Comparison of ENCODE assay signal across 17 cellular contexts in genomic region chr7:951881-952547, GRCh38. TPM values are rescaled to one million over a fixed set of nuclear protein-coding genes. Genes with fewer than 3 reads are reported as not detected.
DNase-seq lines count a peak whose midpoint lies in the region; ATAC-seq lines count a peak whose summit lies in the region.
"Had no signal": no experiment of that assay in that cellular context is flagged by ENCODE, and none has a peak within 500 bp of the region (broad histone marks: within the 10 kb centered on the region; RNA-seq: fewer than 3 reads in every experiment).

No MANE protein-coding gene starts in this region.

- H3K27ac ChIP-seq in right cardiac atrium (ENCODE audit: low read length) (no peak overlapping the region), stomach smooth muscle (ENCODE audit: low read length) (peak overlapping the region; percentile 70)
- H3K27ac ChIP-seq: left lung, prostate gland had no signal

- intact Hi-C loops in activated T-helper 1 cell treated with anti-CD3 and anti-CD28 coated beads, Interleukin-12 subunit alpha, Interleukin-12 subunit beta, Interleukin-2, Interleukin-4 antibody, amounts not matched to agents 30 ng/mL and 10 ng/mL and 1 ng/mL, durations not matched to agents 14 hours and 24 hours and 36 hours (cut with micrococcal nuclease), result loop anchor here (10.0 kb wide), 1 partner anchor 167 kb away; no protein-coding TSS in a partner anchor
- intact Hi-C loops in right cardiac atrium (cut with DNase I), result no loop called here
- intact Hi-C loops in sciatic nerve (cut with DNase I), result loop anchor here (5.0 kb wide), 1 partner anchor 45 kb away; no protein-coding TSS in a partner anchor

- H3K4me1 ChIP-seq in right cardiac atrium (ENCODE audit: control insufficient read depth, insufficient read depth, low read length), result no peaks in the 10 kb centered on the region
- peaks cover 33% of the 10 kb centered on the region for H3K4me1 ChIP-seq in stomach smooth muscle (ENCODE audit: control insufficient read depth, insufficient read depth, low read length)

- H3K9me3 ChIP-seq in right cardiac atrium (ENCODE audit: control insufficient read depth, low read length), result no peaks in the 10 kb centered on the region
- no peaks in the 10 kb centered on the region for H3K9me3 ChIP-seq in stomach smooth muscle (ENCODE audit: control insufficient read depth in 2 of 2, low read length in 2 of 2)
- H3K9me3 ChIP-seq: left lung, prostate gland had no signal

- WGBS in right cardiac atrium, result 94% methylated on average over 21 of the region's 21 CpGs

- H3K4me1 Mint-ChIP-seq in activated T-cell treated with anti-CD3 and anti-CD28 coated beads, Interleukin-2, amount 50 U/mL, for 4 hours (ENCODE audit: low read depth), result peaks cover 7% of the 10 kb centered on the region
- no peaks in the 10 kb centered on the region for H3K4me1 Mint-ChIP-seq in activated T-cell treated with anti-CD3 and anti-CD28 coated beads, Interleukin-2, amount 50 U/mL, for 72 hours (ENCODE audit: low read depth)
- H3K4me1 Mint-ChIP-seq in activated T-helper 1 cell treated with anti-CD3 and anti-CD28 coated beads, Interleukin-12 subunit alpha, Interleukin-12 subunit beta, Interleukin-2, Interleukin-4 antibody, amounts not matched to agents 30 ng/mL and 10 ng/mL and 1 ng/mL, durations not matched to agents 14 hours and 24 hours and 36 hours (ENCODE audit: low read depth), result no peaks in the 10 kb centered on the region
- H3K4me1 Mint-ChIP-seq in T-cell, result peaks cover 0 to 7% (median 0%) of the 10 kb centered on the region in 3 donors

- H3K4me3 Mint-ChIP-seq in activated T-cell treated with anti-CD3 and anti-CD28 coated beads, Interleukin-2, amount 50 U/mL, for 4 hours, result peak overlapping the region; percentile 56
- H3K4me3 Mint-ChIP-seq in activated T-cell treated with anti-CD3 and anti-CD28 coated beads, Interleukin-2, amount 50 U/mL, for 72 hours, result peak overlapping the region in 1 of 2 donors; percentile 40
- H3K4me3 Mint-ChIP-seq in activated T-helper 1 cell treated with anti-CD3 and anti-CD28 coated beads, Interleukin-12 subunit alpha, Interleukin-12 subunit beta, Interleukin-2, Interleukin-4 antibody, amounts not matched to agents 30 ng/mL and 10 ng/mL and 1 ng/mL, durations not matched to agents 14 hours and 24 hours and 36 hours, result peak overlapping the region; percentile 58
- H3K4me3 Mint-ChIP-seq in T-cell, result peak overlapping the region in 1 of 3 donors; percentile 35

- CTCF ChIA-PET in T-cell (lab: Charles Lee), result no interaction called here

- no peaks in the 10 kb centered on the region for H3K36me3 ChIP-seq in stomach smooth muscle (ENCODE audit: control insufficient read depth in 2 of 2, insufficient read depth in 2 of 2, low read length in 2 of 2)
- H3K36me3 ChIP-seq: left lung, prostate gland had no signal

- ATAC-seq in activated T-cell treated with anti-CD3 and anti-CD28 coated beads, Interleukin-2, amount 50 U/mL, for 4 hours, result no peak
- ATAC-seq in activated T-cell treated with anti-CD3 and anti-CD28 coated beads, Interleukin-2, amount 50 U/mL, for 72 hours (replicated peaks in 1 of 2), result no peak
- ATAC-seq in right cardiac atrium, result no peak
- no peak for ATAC-seq in T-cell (replicated peaks in 1 of 4)
- no peak for ATAC-seq in sciatic nerve
- ATAC-seq: activated naive CD4-positive, alpha-beta T cell treated with anti-CD3 and anti-CD28 coated beads, Interleukin-2, amount 50 U/mL, for 72 hours; left lung; stimulated activated naive CD8-positive, alpha-beta T cell treated with anti-CD3 and anti-CD28 coated beads, Interleukin-15, amount 100 ng/mL, for 72 hours had no signal

- H3K27me3 Mint-ChIP-seq in activated T-cell treated with anti-CD3 and anti-CD28 coated beads, Interleukin-2, amount 50 U/mL, for 4 hours (ENCODE audit: low read depth), result peaks cover 4% of the 10 kb centered on the region
- H3K27me3 Mint-ChIP-seq in activated T-cell treated with anti-CD3 and anti-CD28 coated beads, Interleukin-2, amount 50 U/mL, for 72 hours (ENCODE audit: low read depth), result no peaks in the 10 kb centered on the region
- peaks cover 7% of the 10 kb centered on the region for H3K27me3 Mint-ChIP-seq in activated T-helper 1 cell treated with anti-CD3 and anti-CD28 coated beads, Interleukin-12 subunit alpha, Interleukin-12 subunit beta, Interleukin-2, Interleukin-4 antibody, amounts not matched to agents 30 ng/mL and 10 ng/mL and 1 ng/mL, durations not matched to agents 14 hours and 24 hours and 36 hours (ENCODE audit: insufficient read depth)
- H3K27me3 Mint-ChIP-seq in T-cell, result peaks cover 3 to 9% of the 10 kb centered on the region in 2 donors

- H3K27ac Mint-ChIP-seq in activated T-cell treated with anti-CD3 and anti-CD28 coated beads, Interleukin-2, amount 50 U/mL, for 72 hours, result no peak overlapping the region
- H3K27ac Mint-ChIP-seq in activated T-helper 1 cell treated with anti-CD3 and anti-CD28 coated beads, Interleukin-12 subunit alpha, Interleukin-12 subunit beta, Interleukin-2, Interleukin-4 antibody, amounts not matched to agents 30 ng/mL and 10 ng/mL and 1 ng/mL, durations not matched to agents 14 hours and 24 hours and 36 hours, result no peak overlapping the region
- H3K27ac Mint-ChIP-seq in T-cell, result no peak overlapping the region
- H3K27ac Mint-ChIP-seq: activated naive CD4-positive, alpha-beta T cell treated with anti-CD3 and anti-CD28 coated beads, Interleukin-2, amount 50 U/mL, for 72 hours had no signal

- H3K4me3 ChIP-seq in right cardiac atrium (ENCODE audit: low read length) (no peak overlapping the region), stomach smooth muscle (ENCODE audit: low read length in 2 of 2) (no peak overlapping the region)
- H3K4me3 ChIP-seq: prostate gland had no signal

- H3K36me3 Mint-ChIP-seq in activated T-cell treated with anti-CD3 and anti-CD28 coated beads, Interleukin-2, amount 50 U/mL, for 4 hours (ENCODE audit: insufficient read depth), result no peaks in the 10 kb centered on the region
- H3K36me3 Mint-ChIP-seq in activated T-cell treated with anti-CD3 and anti-CD28 coated beads, Interleukin-2, amount 50 U/mL, for 72 hours (ENCODE audit: insufficient read depth in 2 of 2), result peaks cover 0 to 2% of the 10 kb centered on the region in 2 donors
- peaks cover 6% of the 10 kb centered on the region for H3K36me3 Mint-ChIP-seq in activated T-helper 1 cell treated with anti-CD3 and anti-CD28 coated beads, Interleukin-12 subunit alpha, Interleukin-12 subunit beta, Interleukin-2, Interleukin-4 antibody, amounts not matched to agents 30 ng/mL and 10 ng/mL and 1 ng/mL, durations not matched to agents 14 hours and 24 hours and 36 hours (ENCODE audit: low read depth)
- H3K36me3 Mint-ChIP-seq in T-cell, result no peaks in the 10 kb centered on the region
- H3K36me3 Mint-ChIP-seq: activated naive CD4-positive, alpha-beta T cell treated with anti-CD3 and anti-CD28 coated beads, Interleukin-2, amount 50 U/mL, for 72 hours had no signal

- H3K27me3 ChIP-seq in right cardiac atrium (ENCODE audit: control insufficient read depth, insufficient read depth) (no peaks in the 10 kb centered on the region), stomach smooth muscle (ENCODE audit: control insufficient read depth in 1 of 2, insufficient read depth in 2 of 2, low read length in 2 of 2) (no peaks in the 10 kb centered on the region)

- no peak for DNase-seq in activated T-cell treated with anti-CD3 and anti-CD28 coated beads, Interleukin-2, amount 50 U/mL, for 4 hours
- no peak for DNase-seq in activated T-cell treated with anti-CD3 and anti-CD28 coated beads, Interleukin-2, amount 50 U/mL, for 72 hours
- DNase-seq in activated T-helper 1 cell treated with anti-CD3 and anti-CD28 coated beads, Interleukin-12 subunit alpha, Interleukin-12 subunit beta, Interleukin-2, Interleukin-4 antibody, amounts not matched to agents 30 ng/mL and 10 ng/mL and 1 ng/mL, durations not matched to agents 14 hours and 24 hours and 36 hours (ENCODE audit: low spot score), result no peak
- DNase-seq in right cardiac atrium, result peak in 2 of 3 donors; percentile 39 to 57
- DNase-seq in T-cell, result no peak
- DNase-seq in midbrain (lab: John Stamatoyannopoulos, UW), result no peak
- DNase-seq in sciatic nerve (ENCODE audit: low spot score), result no peak
- DNase-seq: ACHN; Kasumi-1; RPMI8226; stimulated activated naive CD8-positive, alpha-beta T cell treated with anti-CD3 and anti-CD28 coated beads, Interleukin-15, amount 100 ng/mL, for 72 hours had no signal

- no peaks in the 10 kb centered on the region for H3K9me3 Mint-ChIP-seq in activated T-cell treated with anti-CD3 and anti-CD28 coated beads, Interleukin-2, amount 50 U/mL, for 4 hours
- H3K9me3 Mint-ChIP-seq in activated T-cell treated with anti-CD3 and anti-CD28 coated beads, Interleukin-2, amount 50 U/mL, for 72 hours, result no peaks in the 10 kb centered on the region
- H3K9me3 Mint-ChIP-seq in activated T-helper 1 cell treated with anti-CD3 and anti-CD28 coated beads, Interleukin-12 subunit alpha, Interleukin-12 subunit beta, Interleukin-2, Interleukin-4 antibody, amounts not matched to agents 30 ng/mL and 10 ng/mL and 1 ng/mL, durations not matched to agents 14 hours and 24 hours and 36 hours, result no peaks in the 10 kb centered on the region
- no peaks in the 10 kb centered on the region for H3K9me3 Mint-ChIP-seq in T-cell
- H3K9me3 Mint-ChIP-seq: activated naive CD4-positive, alpha-beta T cell treated with anti-CD3 and anti-CD28 coated beads, Interleukin-2, amount 50 U/mL, for 72 hours; stimulated activated naive CD8-positive, alpha-beta T cell treated with anti-CD3 and anti-CD28 coated beads, Interleukin-15, amount 100 ng/mL, for 72 hours had no signal

- no peak overlapping the region for H3K9ac ChIP-seq in stomach smooth muscle (ENCODE audit: low read length in 2 of 2)

- POLR2A ChIA-PET in T-cell (lab: Charles Lee), result no interaction called here

RNA-seq across cellular contexts. Expression of gene ADAP1, which starts 2.5 kb away (rescaled TPM):
- 10 to 100 TPM; 75.0 to 79.6 (median 79.5) TPM for total RNA-seq in activated T-cell treated with anti-CD3 and anti-CD28 coated beads, Interleukin-2, amount 50 U/mL, for 4 hours
- 10 to 100 TPM; 11.1 to 29.4 TPM for total RNA-seq in activated T-cell treated with anti-CD3 and anti-CD28 coated beads, Interleukin-2, amount 50 U/mL, for 72 hours
- 80.9 and 87.7 TPM in 2 replicates for total RNA-seq in activated T-helper 1 cell treated with anti-CD3 and anti-CD28 coated beads, Interleukin-12 subunit alpha, Interleukin-12 subunit beta, Interleukin-2, Interleukin-4 antibody, amounts not matched to agents 30 ng/mL and 10 ng/mL and 1 ng/mL, durations not matched to agents 14 hours and 24 hours and 36 hours
- 1 to 10 TPM; 4.8 to 7.1 (median 6.4) TPM for total RNA-seq in right cardiac atrium
- polyA plus RNA-seq in right cardiac atrium, result 8.4 TPM
- 10 to 100 TPM; 10.6 to 26.9 (median 23.5) TPM for total RNA-seq in T-cell
- 42.8 TPM for total RNA-seq in sciatic nerve

RNA-seq across cellular contexts. Expression of gene COX19, which starts 23.3 kb away (rescaled TPM):
- 10 to 100 TPM; 17.5 to 19.0 (median 18.9) TPM for total RNA-seq in activated T-cell treated with anti-CD3 and anti-CD28 coated beads, Interleukin-2, amount 50 U/mL, for 4 hours
- total RNA-seq in activated T-cell treated with anti-CD3 and anti-CD28 coated beads, Interleukin-2, amount 50 U/mL, for 72 hours, result 10 to 100 TPM; 20.8 to 28.4 TPM
- 14.3 and 18.6 TPM in 2 replicates for total RNA-seq in activated T-helper 1 cell treated with anti-CD3 and anti-CD28 coated beads, Interleukin-12 subunit alpha, Interleukin-12 subunit beta, Interleukin-2, Interleukin-4 antibody, amounts not matched to agents 30 ng/mL and 10 ng/mL and 1 ng/mL, durations not matched to agents 14 hours and 24 hours and 36 hours
- total RNA-seq in right cardiac atrium (1 to 10 TPM; 6.3 to 8.8 (median 7.8) TPM), T-cell (10 to 100 TPM; 38.0 to 50.9 (median 43.7) TPM), sciatic nerve (18.3 TPM)
- polyA plus RNA-seq in right cardiac atrium, result 5.8 TPM

RNA-seq across cellular contexts. Expression of gene CYP2W1, which starts 31.0 kb away (rescaled TPM):
- not detected for total RNA-seq in activated T-cell treated with anti-CD3 and anti-CD28 coated beads, Interleukin-2, amount 50 U/mL, for 4 hours
- not detected for total RNA-seq in activated T-cell treated with anti-CD3 and anti-CD28 coated beads, Interleukin-2, amount 50 U/mL, for 72 hours
- not detected in 2 replicates for total RNA-seq in activated T-helper 1 cell treated with anti-CD3 and anti-CD28 coated beads, Interleukin-12 subunit alpha, Interleukin-12 subunit beta, Interleukin-2, Interleukin-4 antibody, amounts not matched to agents 30 ng/mL and 10 ng/mL and 1 ng/mL, durations not matched to agents 14 hours and 24 hours and 36 hours
- not detected for total RNA-seq in right cardiac atrium
- not detected for polyA plus RNA-seq in right cardiac atrium
- under 1 TPM in 1 of 5 donors, not detected in 4; 0.19 TPM for total RNA-seq in T-cell
- total RNA-seq in sciatic nerve, result 1.6 TPM
- total RNA-seq: activated naive CD4-positive, alpha-beta T cell treated with anti-CD3 and anti-CD28 coated beads, Interleukin-2, amount 50 U/mL, for 72 hours; bronchial epithelial cell; left lung; myocyte had no signal

Comparison
In these comparisons a context has a peak if more than half of its experiments do, and no peak if none do; other contexts are left out.
1. DNase-seq: peak in right cardiac atrium (2 of 3); none in activated T-cell treated with anti-CD3 and anti-CD28 coated beads, Interleukin-2, amount 50 U/mL, for 4 hours (single experiment), activated T-cell treated with anti-CD3 and anti-CD28 coated beads, Interleukin-2, amount 50 U/mL, for 72 hours (0 of 2), activated T-helper 1 cell treated with anti-CD3 and anti-CD28 coated beads, Interleukin-12 subunit alpha, Interleukin-12 subunit beta, Interleukin-2, Interleukin-4 antibody, amounts not matched to agents 30 ng/mL and 10 ng/mL and 1 ng/mL, durations not matched to agents 14 hours and 24 hours and 36 hours (single experiment), T-cell (0 of 34), midbrain (single experiment) and sciatic nerve (single experiment).
2. intact Hi-C loops: an anchor here in activated T-helper 1 cell treated with anti-CD3 and anti-CD28 coated beads, Interleukin-12 subunit alpha, Interleukin-12 subunit beta, Interleukin-2, Interleukin-4 antibody, amounts not matched to agents 30 ng/mL and 10 ng/mL and 1 ng/mL, durations not matched to agents 14 hours and 24 hours and 36 hours (10.0 kb wide) and sciatic nerve (5.0 kb wide); none called in right cardiac atrium.